12 cellular contexts compared by ENCODE assay signal in genomic region chr7:17633099-17633498, GRCh38.
DNase-seq lines count a peak whose midpoint lies in the region; ATAC-seq and TF ChIP-seq lines count a peak whose summit lies in the region.
"Had no signal": no experiment of that assay in that cellular context is flagged by ENCODE, and none has a peak within 500 bp of the region (broad histone marks: within the 10 kb centered on the region; RNA-seq: fewer than 3 reads in every experiment).

No MANE protein-coding gene starts in this region.

- TF ChIP-seq CTCF in fibroblast of mammary gland (conservative IDR thresholded peaks at IDR 0.05; ENCODE audit: control insufficient read depth, insufficient read depth, low read depth, low read length): no peak
- no peak for TF ChIP-seq CTCF in gastrocnemius medialis (IDR thresholded peaks at IDR 0.05 in 4 of 5, conservative IDR thresholded peaks at IDR 0.05 in 1 of 5)
- TF ChIP-seq CTCF in GM10266 (IDR thresholded peaks at IDR 0.05; ENCODE audit: control insufficient read depth, insufficient read depth, low read depth, missing control alignments): no peak

- no peak overlapping the region for H3K27ac ChIP-seq in gastrocnemius medialis
- H3K27ac ChIP-seq: adrenal gland, psoas muscle had no signal

- H3K4me3 ChIP-seq in fibroblast of mammary gland (ENCODE audit: control insufficient read depth, low read depth, low read length): no peak overlapping the region
- H3K4me3 ChIP-seq in gastrocnemius medialis: no peak overlapping the region
- H3K4me3 ChIP-seq: adrenal gland, psoas muscle had no signal

- H3K36me3 ChIP-seq in gastrocnemius medialis: no peaks in the 10 kb centered on the region
- H3K36me3 ChIP-seq: adrenal gland had no signal

- intact Hi-C loops in gastrocnemius medialis (cut with DNase I; ENCODE audit: low total_unique reads): no loop called here

- ATAC-seq in gastrocnemius medialis (peak; percentile 41 to 50), HG03457 (IDR thresholded peaks at IDR 0.05; ENCODE audit: unreplicated experiment) (no peak)
- ATAC-seq: psoas muscle had no signal

- no peaks in the 10 kb centered on the region for H3K9me3 ChIP-seq in gastrocnemius medialis
- H3K9me3 ChIP-seq: adrenal gland, psoas muscle had no signal

- DNase-seq in GM04504 (ENCODE audit: low read depth) (peak; percentile 55), OCI-M1 (lab: John Stamatoyannopoulos, UW) (peak; percentile 15), fibroblast of mammary gland (ENCODE audit: low read depth) (peak; percentile 94), gastrocnemius medialis (no peak), GM10266 (ENCODE audit: extremely low spot score) (no peak)
- DNase-seq in activated naive CD4-positive, alpha-beta T cell treated with anti-CD3 and anti-CD28 coated beads, Interleukin-2, amount 50 U/mL, for 16 hours: no peak
- DNase-seq: COR-L47; effector memory CD4-positive, alpha-beta T cell; NCI-H345; psoas muscle had no signal

- TF ChIP-seq POLR2A in gastrocnemius medialis (IDR thresholded peaks at IDR 0.05): no peak

- H3K4me1 ChIP-seq in gastrocnemius medialis: no peaks in the 10 kb centered on the region
- H3K4me1 ChIP-seq: psoas muscle had no signal

- no peaks in the 10 kb centered on the region for H3K27me3 ChIP-seq in gastrocnemius medialis
- H3K27me3 ChIP-seq: adrenal gland had no signal

- in situ Hi-C loops in gastrocnemius medialis (cut with MboI; ENCODE audit: low sequenced_read_pairs in 4 of 4): loop anchor here in 1 of 4 donors (25.0 kb wide), 1 partner anchor 646 kb away; no protein-coding TSS in a partner anchor

Comparison
In these comparisons a context has a peak if more than half of its experiments do, and no peak if none do; other contexts are left out.
1. DNase-seq: peak in GM04504 (single experiment), OCI-M1 (single experiment) and fibroblast of mammary gland (single experiment); none in gastrocnemius medialis (0 of 2), activated naive CD4-positive, alpha-beta T cell treated with anti-CD3 and anti-CD28 coated beads, Interleukin-2, amount 50 U/mL, for 16 hours (single experiment) and GM10266 (single experiment).